In the genomic region with DNA sequence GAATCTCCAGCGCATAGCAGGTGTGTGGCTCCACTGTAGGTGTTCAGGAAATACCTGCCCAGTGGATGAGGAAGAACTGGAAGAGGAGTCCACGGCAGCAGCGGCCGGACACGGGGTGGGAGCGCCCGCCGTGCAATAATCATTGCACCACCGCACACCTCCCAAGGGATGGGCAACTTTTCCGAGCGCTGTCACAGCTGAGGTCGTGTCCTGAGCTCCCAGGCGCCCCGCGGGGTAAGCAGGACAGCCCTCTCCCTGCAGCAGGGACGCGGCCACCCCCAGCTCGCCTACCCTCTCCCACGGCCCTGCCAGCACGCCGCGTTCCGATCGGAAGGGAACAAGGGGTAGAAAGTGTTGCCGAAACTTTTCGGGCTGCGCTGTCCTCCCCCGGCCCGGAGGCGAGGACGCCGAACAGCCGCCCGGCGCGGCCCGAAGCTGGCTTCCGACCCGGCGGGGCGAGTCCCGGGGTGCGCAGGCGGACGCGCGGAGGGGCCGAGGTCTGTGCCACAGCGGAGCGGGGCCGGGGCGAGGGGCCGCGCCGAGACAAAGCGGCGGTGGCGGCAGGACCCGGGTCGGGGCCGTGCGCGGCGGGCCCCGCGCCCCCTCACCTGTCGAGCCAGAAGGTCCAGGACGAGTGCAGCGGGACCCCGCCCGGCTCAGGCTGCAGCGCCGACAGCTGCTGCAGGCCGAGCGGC, we compare ENCODE assay signal across 8 cellular contexts. TPM values are rescaled to one million over a fixed set of nuclear protein-coding genes. Genes with fewer than 3 reads are reported as not detected.
DNase-seq lines count a peak whose midpoint lies in the region; ATAC-seq and TF ChIP-seq lines count a peak whose summit lies in the region.

No MANE protein-coding gene starts in this region.

- no peaks in the 10 kb centered on the region for H3K9me3 Mint-ChIP-seq in activated CD4-positive, alpha-beta memory T cell treated with anti-CD3 and anti-CD28 coated beads for 36 hours
- H3K9me3 Mint-ChIP-seq in naive thymus-derived CD8-positive, alpha-beta T cell = no peaks in the 10 kb centered on the region

- peak overlapping the region; percentile 69; the same call in 1 of the 2 replicates for H3K9ac ChIP-seq in HUES48 (ENCODE audit: low read depth, low read length)

- H3K27ac ChIP-seq in HUES48 (ENCODE audit: low read depth, low read length) = no peak overlapping the region

- peak overlapping the region; percentile 91 for H3K27ac Mint-ChIP-seq in activated CD4-positive, alpha-beta memory T cell treated with anti-CD3 and anti-CD28 coated beads for 36 hours
- H3K27ac Mint-ChIP-seq in naive thymus-derived CD8-positive, alpha-beta T cell = peak overlapping the region; percentile 89 to 98 (median 96)

- peaks cover 14% of the 10 kb centered on the region for H3K4me1 ChIP-seq in HUES48 (ENCODE audit: control insufficient read depth, insufficient read depth, low read length)

- no peaks in the 10 kb centered on the region for H3K27me3 Mint-ChIP-seq in activated CD4-positive, alpha-beta memory T cell treated with anti-CD3 and anti-CD28 coated beads for 36 hours
- no peaks in the 10 kb centered on the region for H3K27me3 Mint-ChIP-seq in naive thymus-derived CD8-positive, alpha-beta T cell

- POLR2A ChIA-PET in activated CD4-positive, alpha-beta memory T cell treated with anti-CD3 and anti-CD28 coated beads for 36 hours (lab: Charles Lee) = interaction anchor here (1.4 kb wide), 1 partner anchor 22 kb away, joined by 3 read pairs; no protein-coding TSS in a partner anchor
- POLR2A ChIA-PET in naive thymus-derived CD8-positive, alpha-beta T cell (lab: Charles Lee) = interaction anchor here (0.9 to 1.9 kb wide), 4 partner anchors 11 to 16 kb away, joined by 3 to 5 read pairs (median 4); no protein-coding TSS in a partner anchor

- peak overlapping the region; percentile 81 for H3K4me3 Mint-ChIP-seq in activated CD4-positive, alpha-beta memory T cell treated with anti-CD3 and anti-CD28 coated beads for 36 hours
- H3K4me3 Mint-ChIP-seq in naive thymus-derived CD8-positive, alpha-beta T cell = peak overlapping the region; percentile 74 to 95 (median 93)

- TF ChIP-seq CTCF in AG09309 (IDR thresholded peaks at IDR 0.05; ENCODE audit: control insufficient read depth, insufficient read depth, low read depth, low read length, missing control alignments) = no peak

- peak; percentile 58 for ATAC-seq in GM19035 (IDR thresholded peaks at IDR 0.05; ENCODE audit: unreplicated experiment)
- peak; percentile 78 for ATAC-seq in esophagus mucosa
- peak; percentile 31 to 40 for ATAC-seq in naive thymus-derived CD8-positive, alpha-beta T cell

- CTCF ChIA-PET in activated CD4-positive, alpha-beta memory T cell treated with anti-CD3 and anti-CD28 coated beads for 36 hours (lab: Charles Lee) = interaction anchor here (0.9 to 2.3 kb wide), 4 partner anchors 9 to 135 kb away, joined by 3 to 9 read pairs (median 6); no protein-coding TSS in a partner anchor

- DNase-seq in AG09309 (ENCODE audit: low read depth) (no peak), ureter (ENCODE audit: low spot score) (peak; percentile 51), mesenteric fat pad (ENCODE audit: low spot score) (no peak)
- DNase-seq in activated CD4-positive, alpha-beta memory T cell treated with anti-CD3 and anti-CD28 coated beads for 36 hours = peak; percentile 51
- DNase-seq in naive thymus-derived CD8-positive, alpha-beta T cell = peak in 7 of 10 donors; percentile 20 to 50 (median 39)

- peaks cover 4% of the 10 kb centered on the region for H3K36me3 Mint-ChIP-seq in activated CD4-positive, alpha-beta memory T cell treated with anti-CD3 and anti-CD28 coated beads for 36 hours
- peaks cover 0 to 5% (median 1%) of the 10 kb centered on the region in 3 donors for H3K36me3 Mint-ChIP-seq in naive thymus-derived CD8-positive, alpha-beta T cell

- H3K4me1 Mint-ChIP-seq in activated CD4-positive, alpha-beta memory T cell treated with anti-CD3 and anti-CD28 coated beads for 36 hours (ENCODE audit: low read depth) = peaks cover 61% of the 10 kb centered on the region
- peaks cover 43 to 78% (median 61%) of the 10 kb centered on the region in 4 donors for H3K4me1 Mint-ChIP-seq in naive thymus-derived CD8-positive, alpha-beta T cell

- intact Hi-C loops in activated CD4-positive, alpha-beta memory T cell treated with anti-CD3 and anti-CD28 coated beads for 36 hours (cut with micrococcal nuclease) = loop anchor here (2.0 to 10.0 kb wide), 15 partner anchors 142 to 1360 kb away; a partner anchor contains a TSS

- peak overlapping the region; percentile 56 for H3K4me3 ChIP-seq in AG09309 (ENCODE audit: control insufficient read depth, low read depth, low read length)
- H3K4me3 ChIP-seq in HUES48 (ENCODE audit: low read depth, low read length) = peak overlapping the region; percentile 82

- no peaks in the 10 kb centered on the region for H3K9me3 ChIP-seq in HUES48 (ENCODE audit: control insufficient read depth, insufficient read depth, low read length)

- peaks cover 31% of the 10 kb centered on the region for H3K27me3 ChIP-seq in HUES48 (ENCODE audit: control insufficient read depth, insufficient read depth, low read length)

- no peaks in the 10 kb centered on the region for H3K36me3 ChIP-seq in HUES48 (ENCODE audit: control insufficient read depth, insufficient read depth, low read length)

RNA-seq across cellular contexts. Expression of a gene that starts 0.5 kb away (rescaled TPM):
- 10 to 100 TPM; 36.7 to 37.6 TPM for total RNA-seq in activated CD4-positive, alpha-beta memory T cell treated with anti-CD3 and anti-CD28 coated beads for 36 hours
- total RNA-seq in esophagus mucosa = 15.7 TPM
- total RNA-seq in naive thymus-derived CD8-positive, alpha-beta T cell = 10 to 100 TPM; 37.8 to 38.2 TPM
- polyA plus RNA-seq in naive thymus-derived CD8-positive, alpha-beta T cell = 10 to 100 TPM; 23.3 to 48.3 (median 32.1) TPM
- 33.2 TPM for total RNA-seq in ureter
- 34.9 TPM for total RNA-seq in mesenteric fat pad

RNA-seq across cellular contexts. Expression of a gene that starts 28.9 kb away (rescaled TPM):
- 1 to 10 TPM; 1.2 to 1.3 TPM for total RNA-seq in activated CD4-positive, alpha-beta memory T cell treated with anti-CD3 and anti-CD28 coated beads for 36 hours
- 4.3 TPM for total RNA-seq in esophagus mucosa
- under 1 TPM in 1 of 2 experiments, not detected in 1; 0.16 TPM for total RNA-seq in naive thymus-derived CD8-positive, alpha-beta T cell
- polyA plus RNA-seq in naive thymus-derived CD8-positive, alpha-beta T cell = under 1 TPM; 0.11 to 0.87 (median 0.18) TPM
- total RNA-seq in ureter = 16.3 TPM
- total RNA-seq in mesenteric fat pad = 1.5 TPM

Comparison
In these comparisons a context has a peak if more than half of its experiments do, and no peak if none do; other contexts are left out.
1. DNase-seq: peak in activated CD4-positive, alpha-beta memory T cell treated with anti-CD3 and anti-CD28 coated beads for 36 hours (single experiment), naive thymus-derived CD8-positive, alpha-beta T cell (7 of 10) and ureter (single experiment); none in AG09309 (single experiment) and mesenteric fat pad (single experiment).
2. Peak in every context shown above with its lines, with median percentiles within 50 percentile points of each other: ATAC-seq.